ENCODE assay signal across 8 cellular contexts in the genomic region with DNA sequence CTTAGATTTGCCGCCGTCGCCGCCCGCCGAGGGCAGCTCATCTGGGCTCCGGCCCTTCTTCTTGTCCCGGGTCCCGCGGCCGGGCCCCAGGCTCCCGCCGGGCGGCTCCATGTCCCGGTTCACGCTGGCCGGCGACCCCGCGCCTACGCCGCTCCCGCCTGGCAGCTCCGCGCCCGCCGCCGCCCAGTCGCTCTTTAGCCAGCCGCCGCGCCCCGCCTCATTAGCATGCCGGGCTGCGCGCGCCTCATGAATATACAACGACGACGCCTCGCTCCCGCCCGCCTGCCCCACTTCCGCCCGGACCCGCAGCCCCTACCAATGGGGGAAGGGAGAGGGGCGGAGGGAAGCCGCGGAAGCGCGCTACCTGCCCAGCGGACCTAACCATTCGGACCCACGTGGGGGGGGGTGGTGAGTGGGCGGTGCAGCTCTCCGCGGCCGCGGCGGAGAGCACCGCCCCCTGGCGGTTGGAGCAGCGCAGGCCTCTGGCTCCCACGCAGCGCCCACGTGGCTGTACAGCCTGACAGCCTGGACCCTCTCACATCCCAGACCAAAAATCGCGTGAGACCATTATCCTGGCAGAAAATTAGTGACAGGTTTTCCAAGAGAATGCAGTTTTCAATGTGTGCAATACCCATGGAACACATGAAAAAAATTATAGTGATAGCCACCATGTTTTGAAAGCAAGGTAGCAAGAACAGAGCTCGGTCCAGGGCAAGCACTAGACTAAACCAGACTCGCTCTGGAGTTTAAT. TPM values are rescaled to one million over a fixed set of nuclear protein-coding genes. Genes with fewer than 3 reads are reported as not detected.
DNase-seq lines count a peak whose midpoint lies in the region; ATAC-seq, FAIRE-seq and TF ChIP-seq lines count a peak whose summit lies in the region.

A gene (minus strand): TSS at position 197 of the 751 bp plus-strand sequence. CDS start 86 bp downstream, at position 111.

- ATAC-seq in GM19025 (IDR thresholded peaks at IDR 0.05; ENCODE audit: low read depth, unreplicated experiment), result peak; percentile 90
- ATAC-seq in HG03342 (IDR thresholded peaks at IDR 0.05; ENCODE audit: unreplicated experiment), result peak; percentile 81

- dilution Hi-C loops in keratinocyte (cut with MboI; ENCODE audit: extremely low pct_ligation_motif_present, low sequenced_read_pairs), result no loop called here

- peak; percentile 89 to 99 (median 90) for TF ChIP-seq CTCF in keratinocyte (optimal IDR thresholded peaks at IDR 0.05 in 1 of 3, IDR thresholded peaks at IDR 0.05 in 1 of 3, conservative IDR thresholded peaks at IDR 0.05 in 1 of 3; ENCODE audit: extremely low read depth in 1 of 3, insufficient read depth in 2 of 3, low read length in 3 of 3)

- no peaks in the 10 kb centered on the region for H3K9me3 ChIP-seq in keratinocyte (ENCODE audit: control insufficient read depth, low read depth, low read length)

- H3K9me1 ChIP-seq in keratinocyte (ENCODE audit: control insufficient read depth, extremely low read depth, insufficient read depth, low read length), result no peaks in the 10 kb centered on the region

- peak; percentile 34 for FAIRE-seq in keratinocyte (lab: Jason Lieb, UNC)

- H3K36me3 ChIP-seq in keratinocyte (ENCODE audit: control insufficient read depth in 2 of 2, extremely low read depth in 1 of 2, insufficient read depth in 2 of 2, low read length in 2 of 2), result peaks cover 10 to 27% of the 10 kb centered on the region in 2 experiments

- peaks cover 45% of the 10 kb centered on the region for H3K79me2 ChIP-seq in keratinocyte (ENCODE audit: control insufficient read depth, insufficient read depth, low read length)

- no peaks in the 10 kb centered on the region for H3K27me3 ChIP-seq in keratinocyte (ENCODE audit: control insufficient read depth, extremely low read depth, insufficient read depth, low read length)

- H2AFZ ChIP-seq in keratinocyte (ENCODE audit: control insufficient read depth, low read length), result peak within 1 kb of the TSS; percentile 80

- peak within 1 kb of the TSS; percentile 93 for H3K9ac ChIP-seq in keratinocyte (ENCODE audit: control insufficient read depth, extremely low read depth, insufficient read depth, low read length)

- peaks cover 6% of the 10 kb centered on the region for H4K20me1 ChIP-seq in keratinocyte (ENCODE audit: control insufficient read depth, extremely low read depth, insufficient read depth, low read length)

- DNase-seq in AML-193 (lab: John Stamatoyannopoulos, UW), result peak; percentile 92 to 94
- peak; percentile 90 for DNase-seq in NCI-H345 treated with DMSO at 0.1 percent for 48 hours (lab: John Stamatoyannopoulos, UW; ENCODE audit: unreplicated experiment)
- DNase-seq in activated CD4-positive, CD25-positive, alpha-beta regulatory T cell (lab: John Stamatoyannopoulos, UW), result peak; percentile 96 to 98 (median 98)
- peak; percentile 97 for DNase-seq in central memory CD4-positive, alpha-beta T cell
- peak; percentile 70 for DNase-seq in keratinocyte (ENCODE audit: low read depth, low spot score)
- DNase-seq in stimulated activated CD4-positive, alpha-beta T cell treated with anti-CD3 and anti-CD28 coated beads, Interleukin-15, amount 100 ng/mL, for 1 hour (ENCODE audit: low read depth in 1 of 2, low spot score in 1 of 2), result peak; percentile 98 to 99

- peak within 1 kb of the TSS; percentile 76 to 91 (median 83) for H3K4me3 ChIP-seq in keratinocyte (ENCODE audit: control insufficient read depth in 2 of 3, extremely low read depth in 1 of 3, insufficient read depth in 2 of 3, low read depth in 1 of 3, low read length in 3 of 3)

- peak within 1 kb of the TSS; percentile 83 for H3K27ac ChIP-seq in keratinocyte (ENCODE audit: control insufficient read depth, insufficient read depth, low read length)

- H3K4me1 ChIP-seq in keratinocyte (ENCODE audit: control insufficient read depth, extremely low read depth, insufficient read depth, low read length), result peaks cover 22% of the 10 kb centered on the region

- H3K4me2 ChIP-seq in keratinocyte (ENCODE audit: control insufficient read depth, extremely low read depth, insufficient read depth, low read depth, low read length), result peak within 1 kb of the TSS; percentile 92

RNA-seq across cellular contexts. Expression of the gene that starts here (rescaled TPM):
- 64.7 to 130 TPM (median 72.0 TPM) in 3 replicates for polyA plus RNA-seq in keratinocyte
- 91.7 TPM for polyA plus RNA-seq in keratinocyte (2011; ENCODE audit: low read depth)
- 67.7 and 75.4 TPM in 2 replicates for polyA plus RNA-seq in keratinocyte (2011; cell fraction: cytosol; rRNA removed)
- 293 and 301 TPM in 2 replicates for polyA plus RNA-seq in keratinocyte (2011; cell fraction: nucleus; rRNA removed)
- polyA plus RNA-seq in keratinocyte (2012; ENCODE audit: low replicate concordance), result 95.0 and 130 TPM in 2 replicates
- 205 to 374 TPM (median 259 TPM) in 3 replicates for polyA minus RNA-seq in keratinocyte
- polyA minus RNA-seq in keratinocyte (2011; cell fraction: cytosol; rRNA and poly(A)+ RNA removed), result 93.6 TPM
- polyA minus RNA-seq in keratinocyte (2011; cell fraction: nucleus; rRNA and poly(A)+ RNA removed), result 223 and 351 TPM in 2 replicates

Comparison
In these comparisons a context has a peak if more than half of its experiments do, and no peak if none do; other contexts are left out.
1. Peak in every context shown above with its lines: DNase-seq, ATAC-seq, H3K4me3 ChIP-seq and H3K27ac ChIP-seq.